Comparison of ENCODE assay signal across 19 cellular contexts in genomic region chr13:73816702-73817101, GRCh38.
DNase-seq lines count a peak whose midpoint lies in the region; ATAC-seq and TF ChIP-seq lines count a peak whose summit lies in the region.
"Had no signal": no experiment of that assay in that cellular context is flagged by ENCODE, and none has a peak within 500 bp of the region (broad histone marks: within the 10 kb centered on the region; RNA-seq: fewer than 3 reads in every experiment).

No MANE protein-coding gene starts in this region.

- no peaks in the 10 kb centered on the region for H3K9me3 ChIP-seq in HCT116 (ENCODE audit: control insufficient read depth in 1 of 2, insufficient read depth in 1 of 2, low read depth in 1 of 2, low read length in 2 of 2)
- H3K9me3 ChIP-seq: HAP-1, MG63 had no signal

- no peak for TF ChIP-seq CTCF in HCT116 (IDR thresholded peaks at IDR 0.05 in 2 of 3, conservative IDR thresholded peaks at IDR 0.05 in 1 of 3; ENCODE audit: borderline replicate concordance in 1 of 3, insufficient read depth in 1 of 3, low read depth in 2 of 3, low read length in 2 of 3)
- no peak for TF ChIP-seq CTCF in foreskin keratinocyte (conservative IDR thresholded peaks at IDR 0.05)

- H3K27me3 ChIP-seq in HCT116 (ENCODE audit: insufficient read depth, low read length): no peaks in the 10 kb centered on the region
- H3K27me3 ChIP-seq in foreskin keratinocyte: no peaks in the 10 kb centered on the region
- H3K27me3 ChIP-seq: MG63 had no signal

- no peak overlapping the region for H3K4me2 ChIP-seq in HCT116 (ENCODE audit: low read length)
- H3K4me2 ChIP-seq: KMS-11 had no signal

- no peaks in the 10 kb centered on the region for H3K36me3 ChIP-seq in HCT116 (ENCODE audit: control insufficient read depth in 1 of 2, insufficient read depth in 2 of 2, low read length in 2 of 2)
- H3K36me3 ChIP-seq: HAP-1, MG63 had no signal

- RAD21 ChIA-PET in HCT116 (lab: Charles Lee; ENCODE audit: low non-redundant PET in 1 of 2, low total read pairs in 2 of 2, uncharacterized antibody in 2 of 2, unreplicated experiment in 2 of 2): no interaction called here

- no TSS peak for BruUV-seq in HCT116 (replicated peaks; lab: Mats Ljungman, UMichigan)

- no peaks in the 10 kb centered on the region for H3K27me3 Mint-ChIP-seq in activated naive CD4-positive, alpha-beta T cell treated with anti-CD3 and anti-CD28 coated beads, Interleukin-2, amount 10 ng/mL, durations not matched to agents 7 days and 5 days

- H3K36me3 Mint-ChIP-seq in activated naive CD4-positive, alpha-beta T cell treated with anti-CD3 and anti-CD28 coated beads, Interleukin-2, amount 10 ng/mL, durations not matched to agents 7 days and 5 days: peaks cover 32% of the 10 kb centered on the region

- no peaks in the 10 kb centered on the region for H3K79me2 ChIP-seq in HCT116 (ENCODE audit: insufficient read depth, low read length)

- no peak for TF ChIP-seq POLR2A in HCT116 (IDR thresholded peaks at IDR 0.05; ENCODE audit: borderline replicate concordance, extremely low read depth, insufficient read depth, insufficient read length)

- ATAC-seq in HCT116 (no peak), foreskin keratinocyte (peak; percentile 99), HG03045 (IDR thresholded peaks at IDR 0.05; ENCODE audit: unreplicated experiment) (no peak)
- ATAC-seq: Panc1 had no signal

- H3K9me3 Mint-ChIP-seq in activated naive CD4-positive, alpha-beta T cell treated with anti-CD3 and anti-CD28 coated beads, Interleukin-2, amount 10 ng/mL, durations not matched to agents 7 days and 5 days: no peaks in the 10 kb centered on the region

- H3K27ac ChIP-seq in HCT116 (ENCODE audit: low read depth, low read length) (no peak overlapping the region), foreskin keratinocyte (peak overlapping the region; percentile 10)
- H3K27ac ChIP-seq: KMS-11 had no signal

- POLR2A ChIA-PET in HCT116 (lab: Charles Lee): no interaction called here

- intact Hi-C loops in HCT116 (cut with micrococcal nuclease): no loop called here

- H3K4me3 ChIP-seq in HCT116 (replicated peaks in 1 of 2; ENCODE audit: low read depth in 1 of 2, low read length in 2 of 2): no peak overlapping the region
- H3K4me3 ChIP-seq: HAP-1, MG63 had no signal

- no peak for TF ChIP-seq RAD21 in HCT116 (IDR thresholded peaks at IDR 0.05; ENCODE audit: low read depth)

- no peak overlapping the region for H3K4me3 Mint-ChIP-seq in activated naive CD4-positive, alpha-beta T cell treated with anti-CD3 and anti-CD28 coated beads, Interleukin-2, amount 10 ng/mL, durations not matched to agents 7 days and 5 days

- no peaks in the 10 kb centered on the region for H3K9me2 ChIP-seq in HCT116 (ENCODE audit: insufficient read depth)

- CTCF ChIA-PET in activated naive CD4-positive, alpha-beta T cell treated with anti-CD3 and anti-CD28 coated beads, Interleukin-2, amount 10 ng/mL, durations not matched to agents 7 days and 5 days (lab: Charles Lee): interaction anchor here (1.4 kb wide), 1 partner anchor 470 kb away, joined by 5 read pairs; no protein-coding TSS in a partner anchor
- CTCF ChIA-PET in HCT116 (lab: Charles Lee): no interaction called here

- H3K27ac Mint-ChIP-seq in activated naive CD4-positive, alpha-beta T cell treated with anti-CD3 and anti-CD28 coated beads, Interleukin-2, amount 10 ng/mL, durations not matched to agents 7 days and 5 days: peak overlapping the region; percentile 34

- H4K20me1 ChIP-seq in HCT116 (ENCODE audit: insufficient read depth): no peaks in the 10 kb centered on the region; the same call in 1 of the 2 replicates

- no peak overlapping the region for H2AFZ ChIP-seq in HCT116 (ENCODE audit: low read depth, low read length, poor library complexity, severe bottlenecking)

- no peak overlapping the region for H3K9ac ChIP-seq in HCT116 (ENCODE audit: low read length)
- H3K9ac ChIP-seq: KMS-11 had no signal

- H3K4me1 ChIP-seq in HCT116 (ENCODE audit: control insufficient read depth in 1 of 2, insufficient read depth in 2 of 2, low read length in 2 of 2) (peaks cover 0 to 5% of the 10 kb centered on the region in 2 experiments; a peak in 1 of 4 replicates), foreskin keratinocyte (no peaks in the 10 kb centered on the region)
- H3K4me1 ChIP-seq: HAP-1 had no signal

- DNase-seq in activated naive CD4-positive, alpha-beta T cell treated with anti-CD3 and anti-CD28 coated beads, Interleukin-2, amount 10 ng/mL, durations not matched to agents 7 days and 5 days: no peak
- DNase-seq in activated naive CD4-positive, alpha-beta T cell treated with anti-CD3 and anti-CD28 coated beads, Interleukin-2, amount 50 U/mL, for 16 hours: no peak
- DNase-seq in HCT116 (ENCODE audit: low read depth, low spot score) (peak; percentile 2), RKO (ENCODE audit: low spot score) (peak; percentile 44), foreskin keratinocyte (peak; percentile 88 to 89), SHP77 (lab: John Stamatoyannopoulos, UW) (no peak)
- DNase-seq: ACHN, Caco-2, MG63, NCI-H1092 treated with DMSO at 0.1 percent for 48 hours, NCI-H1694, NCI-H2107, NCI-H2227 treated with DMSO at 0.1 percent for 48 hours, NCI-H524 treated with DMSO at 0.1 percent for 48 hours, SIG-M5 had no signal

- H3K4me1 Mint-ChIP-seq in activated naive CD4-positive, alpha-beta T cell treated with anti-CD3 and anti-CD28 coated beads, Interleukin-2, amount 10 ng/mL, durations not matched to agents 7 days and 5 days: no peaks in the 10 kb centered on the region

TF ChIP-seq in HCT116, 20 proteins besides CTCF, POLR2A, EP300 and RAD21:
- TF ChIP-seq YY1 (IDR thresholded peaks at IDR 0.05; ENCODE audit: extremely low read depth, insufficient replicate concordance, low read depth, low read length): no peak
- no peak for TF ChIP-seq ELF1 (IDR thresholded peaks at IDR 0.05; ENCODE audit: borderline replicate concordance, low read depth)
- TF ChIP-seq ZBTB33 (IDR thresholded peaks at IDR 0.05; ENCODE audit: extremely low read depth, insufficient replicate concordance, low read length): no peak
TF ChIP-seq in HCT116: peak in this region for 0.

Comparison
In these comparisons a context has a peak if more than half of its experiments do, and no peak if none do; other contexts are left out.
1. DNase-seq: peak in HCT116 (single experiment), RKO (single experiment) and foreskin keratinocyte (2 of 2); none in activated naive CD4-positive, alpha-beta T cell treated with anti-CD3 and anti-CD28 coated beads, Interleukin-2, amount 10 ng/mL, durations not matched to agents 7 days and 5 days (single experiment), activated naive CD4-positive, alpha-beta T cell treated with anti-CD3 and anti-CD28 coated beads, Interleukin-2, amount 50 U/mL, for 16 hours (single experiment) and SHP77 (0 of 2).